Comparison of ENCODE assay signal across 11 cellular contexts in the genomic region with DNA sequence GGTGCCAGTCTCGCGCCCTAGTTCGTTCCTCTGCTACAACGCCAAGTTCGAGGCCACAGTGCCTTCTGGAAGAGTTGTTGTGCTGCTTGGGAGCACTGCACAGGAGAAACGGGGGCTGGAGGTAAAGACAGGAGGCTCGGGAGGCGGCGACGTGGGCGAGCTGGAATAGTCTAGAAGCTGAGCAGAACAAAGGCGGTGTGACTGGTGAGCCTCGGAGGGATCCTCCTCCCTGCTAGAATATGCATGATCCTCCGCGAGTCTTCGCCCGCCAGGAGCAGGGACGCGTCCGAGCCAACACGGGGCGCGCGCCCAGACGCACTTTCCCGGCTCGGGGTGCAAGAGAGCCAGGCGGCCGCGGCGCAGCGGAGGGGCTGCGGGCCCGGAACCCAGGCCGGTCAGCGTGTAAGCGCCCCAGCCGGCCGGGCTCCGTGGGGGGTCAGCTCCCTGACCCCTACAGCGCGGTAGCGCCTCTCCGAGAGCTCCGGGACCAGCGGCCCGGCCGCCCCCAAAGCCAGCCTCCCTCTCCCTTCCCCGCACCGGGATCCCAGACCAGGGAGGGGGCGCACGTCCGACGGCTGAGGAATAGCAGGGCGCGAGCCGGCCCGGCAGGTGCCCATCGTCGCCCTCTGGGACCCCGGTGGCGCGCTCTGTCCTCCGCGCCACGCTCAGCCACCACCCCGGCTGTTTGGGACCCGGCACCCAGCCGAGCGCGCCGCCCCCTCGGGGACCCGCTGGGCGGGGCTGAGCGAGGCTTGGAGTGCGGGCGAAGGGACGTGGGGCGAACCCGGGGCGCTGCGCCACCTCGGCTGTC.
DNase-seq lines count a peak whose midpoint lies in the region; ATAC-seq and TF ChIP-seq lines count a peak whose summit lies in the region.
"Had no signal": no experiment of that assay in that cellular context is flagged by ENCODE, and none has a peak within 500 bp of the region (broad histone marks: within the 10 kb centered on the region; RNA-seq: fewer than 3 reads in every experiment).

No MANE protein-coding gene starts in this region.

- no peak overlapping the region for H4K12ac ChIP-seq in trophoblast cell (ENCODE audit: low read depth, low read length)

- 10% methylated on average over 70 of the region's 84 CpGs for WGBS in hepatocyte (ENCODE audit: low lambda C conversion rate, missing lambda C conversion rate)
- WGBS in trophoblast cell (ENCODE audit: extremely low coverage, insufficient coverage, insufficient read length) = no CpG with 5 or more reads among the region's 84 CpGs

- no peaks in the 10 kb centered on the region for H4K20me1 ChIP-seq in hepatocyte (ENCODE audit: insufficient read depth, poor library complexity, severe bottlenecking)

- H2BK120ac ChIP-seq in trophoblast cell (ENCODE audit: insufficient read depth, low read length, poor library complexity) = no peak overlapping the region

- no peaks in the 10 kb centered on the region for H3K4me1 ChIP-seq in hepatocyte (ENCODE audit: insufficient read depth)
- H3K4me1 ChIP-seq in trophoblast cell (ENCODE audit: control insufficient read depth in 1 of 2, insufficient read depth in 2 of 2, low read length in 2 of 2) = peaks cover 4 to 6% of the 10 kb centered on the region in 2 experiments

- H3K36me3 Mint-ChIP-seq in activated naive CD8-positive, alpha-beta T cell treated with anti-CD3 and anti-CD28 coated beads, Interleukin-2, amount 50 U/mL, for 24 hours (ENCODE audit: low read depth) = no peaks in the 10 kb centered on the region

- H3K27ac Mint-ChIP-seq in activated naive CD8-positive, alpha-beta T cell treated with anti-CD3 and anti-CD28 coated beads, Interleukin-2, amount 50 U/mL, for 24 hours = no peak overlapping the region

- H3K79me1 ChIP-seq in trophoblast cell (ENCODE audit: low read length) = no peaks in the 10 kb centered on the region

- H3K4me3 Mint-ChIP-seq in activated naive CD8-positive, alpha-beta T cell treated with anti-CD3 and anti-CD28 coated beads, Interleukin-2, amount 50 U/mL, for 24 hours = peak overlapping the region; percentile 11

- no peak overlapping the region for H4K91ac ChIP-seq in trophoblast cell (ENCODE audit: low read depth, low read length)

- H3K4me3 ChIP-seq in hepatocyte = peak overlapping the region; percentile 45
- no peak overlapping the region for H3K4me3 ChIP-seq in trophoblast cell (ENCODE audit: low read depth, low read length)

- H2AFZ ChIP-seq in hepatocyte (peak overlapping the region; percentile 75), trophoblast cell (ENCODE audit: insufficient read depth, low read length, poor library complexity) (no peak overlapping the region)

- H3K4me1 Mint-ChIP-seq in activated naive CD8-positive, alpha-beta T cell treated with anti-CD3 and anti-CD28 coated beads, Interleukin-2, amount 50 U/mL, for 24 hours = peaks cover 9% of the 10 kb centered on the region

- no peaks in the 10 kb centered on the region for H3K9me2 ChIP-seq in hepatocyte (replicated peaks; ENCODE audit: insufficient read depth)

- no peak for ATAC-seq in activated naive CD8-positive, alpha-beta T cell treated with anti-CD3 and anti-CD28 coated beads, Interleukin-2, amount 50 U/mL, for 24 hours

- no peak for TF ChIP-seq CTCF in hepatocyte (IDR thresholded peaks at IDR 0.05; ENCODE audit: poor library complexity)

- no peak overlapping the region for H2AK5ac ChIP-seq in trophoblast cell (ENCODE audit: low read length)

- H3K9ac ChIP-seq in trophoblast cell (ENCODE audit: low read length) = no peak overlapping the region

- H3K36me3 ChIP-seq in hepatocyte (replicated peaks; ENCODE audit: insufficient read depth, low read depth) (no peaks in the 10 kb centered on the region), trophoblast cell (ENCODE audit: control insufficient read depth in 1 of 2, insufficient read depth in 2 of 2, low read length in 2 of 2) (no peaks in the 10 kb centered on the region)

- no peak overlapping the region for H4K8ac ChIP-seq in trophoblast cell (ENCODE audit: low read depth, low read length)

- no peak overlapping the region for H3K4ac ChIP-seq in trophoblast cell (ENCODE audit: low read depth, low read length)

- DNase-seq in D341Med (ENCODE audit: low spot score) = peak; percentile 60
- no peak for DNase-seq in activated naive CD8-positive, alpha-beta T cell treated with anti-CD3 and anti-CD28 coated beads, Interleukin-2, amount 50 U/mL, for 24 hours
- DNase-seq in hepatocyte (ENCODE audit: low spot score) = peak; percentile 33
- DNase-seq in trophoblast cell = no peak
- DNase-seq in SIG-M5 (lab: John Stamatoyannopoulos, UW) = no peak
- DNase-seq in LoVo (ENCODE audit: low spot score) = no peak
- no peak for DNase-seq in 8988T
- no peak for DNase-seq in NCI-H2196 (lab: John Stamatoyannopoulos, UW; ENCODE audit: unreplicated experiment)
- DNase-seq: activated T-cell treated with anti-CD3 and anti-CD28 coated beads, Interleukin-2, amount 50 U/mL, for 4 hours; DMS 273 treated with DMSO at 0.1 percent for 48 hours had no signal

- H3K9me3 Mint-ChIP-seq in activated naive CD8-positive, alpha-beta T cell treated with anti-CD3 and anti-CD28 coated beads, Interleukin-2, amount 50 U/mL, for 24 hours = no peaks in the 10 kb centered on the region
- H3K9me3 Mint-ChIP-seq: activated T-cell treated with anti-CD3 and anti-CD28 coated beads, Interleukin-2, amount 50 U/mL, for 4 hours had no signal

- H3K23ac ChIP-seq in trophoblast cell (ENCODE audit: low read length) = no peak overlapping the region

- H3K18ac ChIP-seq in trophoblast cell (ENCODE audit: low read length) = no peak overlapping the region

- peaks cover 42% of the 10 kb centered on the region for H3K27me3 ChIP-seq in hepatocyte
- H3K27me3 ChIP-seq in trophoblast cell (ENCODE audit: insufficient read depth, low read length) = peaks cover 28% of the 10 kb centered on the region

- H3K27ac ChIP-seq in hepatocyte (no peak overlapping the region), trophoblast cell (ENCODE audit: low read depth, low read length) (no peak overlapping the region)
- H3K27ac ChIP-seq: epithelial cell of prostate had no signal

- H2BK12ac ChIP-seq in trophoblast cell (ENCODE audit: low read length) = no peak overlapping the region

- H3K9me3 ChIP-seq in hepatocyte (ENCODE audit: low read depth) = no peaks in the 10 kb centered on the region
- H3K9me3 ChIP-seq in trophoblast cell (ENCODE audit: insufficient read depth, low read depth, low read length) = peaks cover 5% of the 10 kb centered on the region

- H2BK5ac ChIP-seq in trophoblast cell (ENCODE audit: low read depth, low read length, poor library complexity) = no peak overlapping the region

- H3K79me2 ChIP-seq in hepatocyte (no peaks in the 10 kb centered on the region), trophoblast cell (ENCODE audit: control insufficient read depth, insufficient read depth, low read length, poor library complexity) (no peaks in the 10 kb centered on the region)

- H3K4me2 ChIP-seq in hepatocyte = peak overlapping the region; percentile 83
- peak overlapping the region; percentile 57 for H3K4me2 ChIP-seq in trophoblast cell (ENCODE audit: low read length)

- peaks cover 62% of the 10 kb centered on the region for H3K27me3 Mint-ChIP-seq in activated naive CD8-positive, alpha-beta T cell treated with anti-CD3 and anti-CD28 coated beads, Interleukin-2, amount 50 U/mL, for 24 hours

- no peak overlapping the region for H3K14ac ChIP-seq in trophoblast cell (ENCODE audit: low read length)

Comparison
In these comparisons a context has a peak if more than half of its experiments do, and no peak if none do; other contexts are left out.
1. DNase-seq: peak in D341Med (single experiment) and hepatocyte (single experiment); none in activated naive CD8-positive, alpha-beta T cell treated with anti-CD3 and anti-CD28 coated beads, Interleukin-2, amount 50 U/mL, for 24 hours (single experiment), trophoblast cell (0 of 2), SIG-M5 (single experiment), LoVo (single experiment), 8988T (single experiment) and NCI-H2196 (single experiment).